In genomic region chr14:103526914-103527248, GRCh38 we compare ENCODE assay signal across 12 cellular contexts. TPM values are rescaled to one million over a fixed set of nuclear protein-coding genes. Genes with fewer than 3 reads are reported as not detected.
DNase-seq lines count a peak whose midpoint lies in the region; ATAC-seq and TF ChIP-seq lines count a peak whose summit lies in the region.
"Had no signal": no experiment of that assay in that cellular context is flagged by ENCODE, and none has a peak within 500 bp of the region (broad histone marks: within the 10 kb centered on the region; RNA-seq: fewer than 3 reads in every experiment).

No MANE protein-coding gene starts in this region.

- H3K27ac ChIP-seq in layer of hippocampus (ENCODE audit: low read depth, low read length) (peak overlapping the region; percentile 98), stomach (peak overlapping the region; percentile 65 to 95 (median 93))

- no peaks in the 10 kb centered on the region for H3K9me3 Mint-ChIP-seq in activated CD4-positive, alpha-beta T cell treated with anti-CD3 and anti-CD28 coated beads for 36 hours (ENCODE audit: low read depth)
- H3K9me3 Mint-ChIP-seq in T-cell: no peaks in the 10 kb centered on the region

- H3K27me3 Mint-ChIP-seq in activated CD4-positive, alpha-beta T cell treated with anti-CD3 and anti-CD28 coated beads for 36 hours: peaks cover 8% of the 10 kb centered on the region
- peaks cover 5 to 6% of the 10 kb centered on the region in 2 donors for H3K27me3 Mint-ChIP-seq in T-cell

- CTCF ChIA-PET in activated CD4-positive, alpha-beta T cell treated with anti-CD3 and anti-CD28 coated beads for 36 hours (lab: Charles Lee): interaction anchor here (0.6 to 2.6 kb wide), 2 partner anchors 8 to 1224 kb away, joined by 4 to 10 read pairs; no protein-coding TSS in a partner anchor
- CTCF ChIA-PET in T-cell (lab: Charles Lee): no interaction called here

- TF ChIP-seq POLR2A in stomach (IDR thresholded peaks at IDR 0.05): no peak

- peaks cover 69 to 92% (median 85%) of the 10 kb centered on the region in 4 donors for H3K4me1 ChIP-seq in stomach

- H3K27ac Mint-ChIP-seq in activated CD4-positive, alpha-beta T cell treated with anti-CD3 and anti-CD28 coated beads for 36 hours: peak overlapping the region; percentile 38
- H3K27ac Mint-ChIP-seq in T-cell: peak overlapping the region in 1 of 2 donors; percentile 65

- H3K27me3 ChIP-seq in layer of hippocampus (ENCODE audit: control insufficient read depth, insufficient read depth, low read length) (no peaks in the 10 kb centered on the region), stomach (peaks cover 0 to 17% (median 11%) of the 10 kb centered on the region in 3 donors)

- H3K4me1 Mint-ChIP-seq in activated CD4-positive, alpha-beta T cell treated with anti-CD3 and anti-CD28 coated beads for 36 hours: peaks cover 33% of the 10 kb centered on the region
- peaks cover 36 to 49% (median 45%) of the 10 kb centered on the region in 3 donors for H3K4me1 Mint-ChIP-seq in T-cell

- peaks cover 11% of the 10 kb centered on the region for H3K36me3 Mint-ChIP-seq in activated CD4-positive, alpha-beta T cell treated with anti-CD3 and anti-CD28 coated beads for 36 hours (ENCODE audit: low read depth)
- H3K36me3 Mint-ChIP-seq in T-cell: no peaks in the 10 kb centered on the region

- POLR2A ChIA-PET in activated CD4-positive, alpha-beta T cell treated with anti-CD3 and anti-CD28 coated beads for 36 hours (lab: Charles Lee): interaction anchor here (0.6 kb wide), 1 partner anchor 23 kb away, joined by 3 read pairs; no protein-coding TSS in a partner anchor
- POLR2A ChIA-PET in T-cell (lab: Charles Lee): no interaction called here

- peaks cover 0 to 18% (median 9%) of the 10 kb centered on the region in 4 donors for H3K36me3 ChIP-seq in stomach

- no peak for DNase-seq in activated CD4-positive, alpha-beta T cell treated with anti-CD3 and anti-CD28 coated beads for 36 hours
- DNase-seq in activated CD4-positive, alpha-beta T cell treated with anti-CD3 and anti-CD28 coated beads, Interleukin-2, amount 50 U/mL, for 1 hour: no peak
- DNase-seq in T-cell: no peak
- DNase-seq in stomach: no peak
- no peak for DNase-seq in retina
- no peak for DNase-seq in OCI-M1 (lab: John Stamatoyannopoulos, UW)
- DNase-seq in COR-L47 (lab: John Stamatoyannopoulos, UW): no peak
- DNase-seq: activated CD4-positive, alpha-beta T cell treated with anti-CD3 and anti-CD28 coated beads, Interleukin-2, amount 50 U/mL, for 4 hours; anterior cingulate cortex; NCI-H510A had no signal

- no peaks in the 10 kb centered on the region for H3K9me3 ChIP-seq in stomach

- no peak overlapping the region for H3K4me3 ChIP-seq in stomach
- H3K4me3 ChIP-seq: smooth muscle cell had no signal

- WGBS in stomach, 5 donors: 80 to 100% (median 86%) methylated on average over 1 of the region's 1 CpG

- H3K4me3 Mint-ChIP-seq in activated CD4-positive, alpha-beta T cell treated with anti-CD3 and anti-CD28 coated beads for 36 hours: peak overlapping the region; percentile 96
- peak overlapping the region; percentile 55 to 93 (median 89) for H3K4me3 Mint-ChIP-seq in T-cell

- intact Hi-C loops in activated CD4-positive, alpha-beta T cell treated with anti-CD3 and anti-CD28 coated beads for 36 hours (cut with DNase I, micrococcal nuclease): loop anchor here in 1 of 2 experiments (10.0 kb wide), 1 partner anchor 452 kb away; no protein-coding TSS in a partner anchor
- intact Hi-C loops in stomach (cut with DNase I; ENCODE audit: low total_unique reads): no loop called here

- ATAC-seq in activated CD4-positive, alpha-beta T cell treated with anti-CD3 and anti-CD28 coated beads for 36 hours: no peak
- no peak for ATAC-seq in T-cell (replicated peaks in 1 of 4)

- TF ChIP-seq EP300 in stomach (IDR thresholded peaks at IDR 0.05): no peak

- TF ChIP-seq CTCF in stomach (IDR thresholded peaks at IDR 0.05): no peak

RNA-seq across cellular contexts. Expression of gene TRMT61A, which starts 2.1 kb away (rescaled TPM):
- 1 to 10 TPM; 8.8 to 9.0 TPM for total RNA-seq in activated CD4-positive, alpha-beta T cell treated with anti-CD3 and anti-CD28 coated beads for 36 hours
- total RNA-seq in T-cell (10 to 100 TPM; 10.0 to 20.3 (median 17.6) TPM), stomach (10 to 100 TPM in 4 of 5 donors, 1 to 10 TPM in 1; 5.5 to 39.7 (median 18.5) TPM)
- 10 to 100 TPM in 2 of 3 donors, 1 to 10 TPM in 1; 9.0 to 16.9 (median 14.8) TPM for polyA plus RNA-seq in stomach

RNA-seq across cellular contexts. Expression of gene CKB, which starts 4.3 kb away (rescaled TPM):
- 1 to 10 TPM; 3.4 to 4.0 TPM for total RNA-seq in activated CD4-positive, alpha-beta T cell treated with anti-CD3 and anti-CD28 coated beads for 36 hours
- total RNA-seq in T-cell (1 to 10 TPM; 4.7 to 7.6 (median 6.6) TPM), stomach (1,000 to 10,000 TPM in 1 of 5 donors, 100 to 1,000 TPM in 4; 216 to 1,146 (median 643) TPM)
- 1,000 to 10,000 TPM in 1 of 3 donors, 100 to 1,000 TPM in 2; 778 to 1,091 (median 976) TPM for polyA plus RNA-seq in stomach

RNA-seq across cellular contexts. Expression of gene BAG5, which starts 35.6 kb away (rescaled TPM):
- total RNA-seq in activated CD4-positive, alpha-beta T cell treated with anti-CD3 and anti-CD28 coated beads for 36 hours: 10 to 100 TPM; 24.2 to 25.1 TPM
- 10 to 100 TPM; 28.2 to 36.3 (median 31.1) TPM for total RNA-seq in T-cell
- 100 to 1,000 TPM in 1 of 5 donors, 10 to 100 TPM in 3, 1 to 10 TPM in 1; 4.3 to 207 (median 24.3) TPM for total RNA-seq in stomach
- 10 to 100 TPM in 2 of 3 donors, 1 to 10 TPM in 1; 7.5 to 11.6 (median 10.8) TPM for polyA plus RNA-seq in stomach

RNA-seq across cellular contexts. Expression of gene COA8, which starts 35.9 kb away (rescaled TPM):
- 10 to 100 TPM; 39.6 to 41.7 TPM for total RNA-seq in activated CD4-positive, alpha-beta T cell treated with anti-CD3 and anti-CD28 coated beads for 36 hours
- total RNA-seq in T-cell: 10 to 100 TPM; 17.7 to 27.5 (median 22.3) TPM
- 10 to 100 TPM in 3 of 5 donors, 1 to 10 TPM in 2; 6.4 to 21.4 (median 14.9) TPM for total RNA-seq in stomach
- polyA plus RNA-seq in stomach: 10 to 100 TPM; 42.8 to 96.5 (median 48.4) TPM

Comparison
In these comparisons a context has a peak if more than half of its experiments do, and no peak if none do; other contexts are left out.
1. RNA of gene CKB, which starts 4.3 kb away (total RNA-seq): 216 to 1,146 TPM in stomach; 4.7 to 7.6 TPM in T-cell and 3.4 to 4.0 TPM in activated CD4-positive, alpha-beta T cell treated with anti-CD3 and anti-CD28 coated beads for 36 hours; every median in the first group is over 10 times any median in the second.